Comparison of ENCODE assay signal across 19 cellular contexts in genomic region chr12:47576256-47576655, GRCh38.
DNase-seq lines count a peak whose midpoint lies in the region; ATAC-seq, FAIRE-seq and TF ChIP-seq lines count a peak whose summit lies in the region.
"Had no signal": no experiment of that assay in that cellular context is flagged by ENCODE, and none has a peak within 500 bp of the region (broad histone marks: within the 10 kb centered on the region; RNA-seq: fewer than 3 reads in every experiment).

No MANE protein-coding gene starts in this region.

- H3K27me3 ChIP-seq in HepG2 (ENCODE audit: control insufficient read depth in 1 of 2, insufficient read depth in 2 of 2, low read length in 2 of 2), result no peaks in the 10 kb centered on the region; a peak in 1 of 5 replicates
- H3K27me3 ChIP-seq in right lobe of liver, result no peaks in the 10 kb centered on the region
- peaks cover 4% of the 10 kb centered on the region for H3K27me3 ChIP-seq in WERI-Rb-1 (ENCODE audit: insufficient read depth, low read depth, severe bottlenecking)
- H3K27me3 ChIP-seq in testis, result no peaks in the 10 kb centered on the region
- no peaks in the 10 kb centered on the region for H3K27me3 ChIP-seq in suprapubic skin

- no peaks in the 10 kb centered on the region for H4K20me1 ChIP-seq in HepG2 (ENCODE audit: insufficient read depth, low read length)

- ATAC-seq in HepG2, result no peak
- ATAC-seq in right lobe of liver, result no peak
- ATAC-seq in HG02938 (IDR thresholded peaks at IDR 0.05; ENCODE audit: unreplicated experiment), result no peak
- ATAC-seq: T-helper 17 cell had no signal

- no TSS peak for BruUV-seq in HepG2 (replicated peaks; lab: Mats Ljungman, UMichigan)

- no peak overlapping the region for H2AFZ ChIP-seq in HepG2 (ENCODE audit: low read length)

- DNase-seq in HepG2 (ENCODE audit: low spot score) (no peak), right lobe of liver (no peak), WERI-Rb-1 (peak; percentile 47), iPS-NIHi11 (ENCODE audit: low spot score) (peak; percentile 63), testis (peak; percentile 48), HuH-7 (ENCODE audit: low spot score) (no peak), suprapubic skin (ENCODE audit: low spot score in 2 of 2) (no peak)
- DNase-seq: activated naive CD4-positive, alpha-beta T cell; CD4-positive, alpha-beta memory T cell; dermis blood vessel endothelial cell; NCI-H2171 treated with DMSO at 0.1 percent for 48 hours; Right ventricle myocardium superior; stimulated activated CD4-positive, alpha-beta T cell treated with anti-CD3 and anti-CD28 coated beads, Interleukin-4, amount 100 ng/mL, for 24 hours; stimulated activated CD8-positive, alpha-beta memory T cell treated with anti-CD3 and anti-CD28 coated beads, Interleukin-4, amount 100 ng/mL, for 48 hours; T-helper 17 cell had no signal

- no peaks in the 10 kb centered on the region for H3K4me1 ChIP-seq in HepG2 (ENCODE audit: insufficient read depth, low read length)
- no peaks in the 10 kb centered on the region for H3K4me1 ChIP-seq in right lobe of liver
- H3K4me1 ChIP-seq in testis, result no peaks in the 10 kb centered on the region
- H3K4me1 ChIP-seq in suprapubic skin, result peaks cover 3% of the 10 kb centered on the region

- CTCF ChIA-PET in HepG2 (lab: Yijun Ruan, JAX; ENCODE audit: low intra/inter-chr PET ratio, low total read pairs), result no interaction called here

- TF ChIP-seq POLR2A in HepG2 (IDR thresholded peaks at IDR 0.05; ENCODE audit: insufficient read depth in 1 of 2, low read depth in 2 of 2, low read length in 2 of 2), result no peak
- no peak for TF ChIP-seq POLR2A in right lobe of liver (IDR thresholded peaks at IDR 0.05)
- TF ChIP-seq POLR2A in testis (IDR thresholded peaks at IDR 0.05), result no peak
- no peak for TF ChIP-seq POLR2A in suprapubic skin (IDR thresholded peaks at IDR 0.05)

- no peaks in the 10 kb centered on the region for H3K79me2 ChIP-seq in HepG2 (ENCODE audit: insufficient read depth, low read length)

- TF ChIP-seq RAD21 in HepG2 (CRISPR knock-in tag; IDR thresholded peaks at IDR 0.05), result no peak

- WGBS in HepG2 (ENCODE audit: low lambda C conversion rate), result 2% methylated on average over 4 of the region's 4 CpGs
- 76% methylated on average over 3 of the region's 4 CpGs for WGBS in right lobe of liver (ENCODE audit: insufficient coverage, low coverage, low lambda C conversion rate, missing lambda C conversion rate)
- 23 to 54% methylated on average over 4 of the region's 4 CpGs for WGBS in testis, 2 donors
- 53% methylated on average over 4 of the region's 4 CpGs for WGBS in suprapubic skin

- TF ChIP-seq CTCF in HepG2 (CRISPR knock-in tag; IDR thresholded peaks at IDR 0.05) (no peak), right lobe of liver (IDR thresholded peaks at IDR 0.05) (no peak), WERI-Rb-1 (IDR thresholded peaks at IDR 0.05; ENCODE audit: low read depth, low read length) (no peak), testis (IDR thresholded peaks at IDR 0.05) (no peak), suprapubic skin (IDR thresholded peaks at IDR 0.05) (no peak)

- intact Hi-C loops in HepG2 (cut with micrococcal nuclease; ENCODE audit: unreplicated experiment), result no loop called here
- intact Hi-C loops in right lobe of liver (cut with DNase I), result no loop called here
- intact Hi-C loops in testis (cut with DNase I; ENCODE audit: low total_unique reads), result no loop called here

- H3K9me3 ChIP-seq in HepG2 (ENCODE audit: low read length) (no peaks in the 10 kb centered on the region), right lobe of liver (no peaks in the 10 kb centered on the region), WERI-Rb-1 (ENCODE audit: severe bottlenecking) (no peaks in the 10 kb centered on the region), testis (no peaks in the 10 kb centered on the region), suprapubic skin (no peaks in the 10 kb centered on the region)
- H3K9me3 ChIP-seq: thoracic aorta had no signal

- in situ Hi-C loops in HepG2 (cut with HindIII; ENCODE audit: extremely low pct_ligation_motif_present, low pct_unique_long_range_greater_than_20kb), result no loop called here

- TF ChIP-seq EP300 in HepG2 (IDR thresholded peaks at IDR 0.05; ENCODE audit: low read depth in 2 of 2, low read length in 2 of 2) (no peak), HepG2 (CRISPR knock-in tag; IDR thresholded peaks at IDR 0.05; ENCODE audit: borderline replicate concordance) (no peak), suprapubic skin (IDR thresholded peaks at IDR 0.05) (no peak)

- POLR2A ChIA-PET in HepG2 (lab: Yijun Ruan, JAX), result no interaction called here

- H3K36me3 ChIP-seq in HepG2 (replicated peaks in 1 of 2; ENCODE audit: control insufficient read depth in 1 of 2, insufficient read depth in 2 of 2, low read length in 2 of 2) (no peaks in the 10 kb centered on the region), right lobe of liver (no peaks in the 10 kb centered on the region), WERI-Rb-1 (no peaks in the 10 kb centered on the region), testis (ENCODE audit: low read depth, missing control alignments) (no peaks in the 10 kb centered on the region), suprapubic skin (no peaks in the 10 kb centered on the region)
- H3K36me3 ChIP-seq: thoracic aorta had no signal

- H3K4me2 ChIP-seq in HepG2 (ENCODE audit: low read depth, low read length), result no peak overlapping the region

- H3K9ac ChIP-seq in HepG2 (ENCODE audit: insufficient read depth, low read depth, low read length), result no peak overlapping the region

- no peak overlapping the region for H3K27ac ChIP-seq in HepG2 (ENCODE audit: extremely low read length, insufficient read depth, low read length)
- H3K27ac ChIP-seq in right lobe of liver, result no peak overlapping the region
- no peak overlapping the region for H3K27ac ChIP-seq in WERI-Rb-1
- no peak overlapping the region for H3K27ac ChIP-seq in testis
- H3K27ac ChIP-seq in suprapubic skin, result no peak overlapping the region
- H3K27ac ChIP-seq: thoracic aorta had no signal

- H3K4me3 ChIP-seq in HepG2 (replicated peaks in 1 of 3; ENCODE audit: insufficient read depth in 1 of 3, low read depth in 2 of 3, low read length in 3 of 3) (no peak overlapping the region), right lobe of liver (no peak overlapping the region), WERI-Rb-1 (ENCODE audit: low read depth, low read length) (no peak overlapping the region), testis (no peak overlapping the region), suprapubic skin (no peak overlapping the region)
- H3K4me3 ChIP-seq: thoracic aorta had no signal

- FAIRE-seq in HepG2 (lab: Jason Lieb, UNC), result no peak
- FAIRE-seq: astrocyte, G401.6 had no signal

TF ChIP-seq in HepG2, 621 proteins besides CTCF, POLR2A, EP300 and RAD21:
- no peak for TF ChIP-seq AKAP8 (CRISPR knock-in tag; IDR thresholded peaks at IDR 0.05)
- no peak for TF ChIP-seq GMEB1 (CRISPR knock-in tag; IDR thresholded peaks at IDR 0.05; ENCODE audit: borderline replicate concordance)
- peak; percentile 40; the same call in 1 of the 2 replicates for TF ChIP-seq RFX1 (IDR thresholded peaks at IDR 0.05)

Comparison
In these comparisons a context has a peak if more than half of its experiments do, and no peak if none do; other contexts are left out.
1. DNase-seq: peak in WERI-Rb-1 (single experiment), iPS-NIHi11 (single experiment) and testis (single experiment); none in HepG2 (single experiment), right lobe of liver (0 of 3), HuH-7 (single experiment) and suprapubic skin (0 of 2).